8 cellular contexts compared by ENCODE assay signal in genomic region chr16:68238029-68238345, GRCh38. TPM values are rescaled to one million over a fixed set of nuclear protein-coding genes. Genes with fewer than 3 reads are reported as not detected.
DNase-seq lines count a peak whose midpoint lies in the region; ATAC-seq and TF ChIP-seq lines count a peak whose summit lies in the region.

No MANE protein-coding gene starts in this region.

- no peak for TF ChIP-seq POLR2A in IMR-90 (IDR thresholded peaks at IDR 0.05; ENCODE audit: low read depth, low read length)

- H2BK15ac ChIP-seq in IMR-90 (ENCODE audit: low read depth, low read length) (peak overlapping the region; percentile 29; the same call in 1 of the 3 replicates), neuronal stem cell (ENCODE audit: low read length) (peak overlapping the region; percentile 95)

- no TSS peak for BruUV-seq in IMR-90 (replicated peaks; lab: Mats Ljungman, UMichigan)

- H2BK20ac ChIP-seq in IMR-90 (ENCODE audit: low read depth, low read length): peak overlapping the region; percentile 30; the same call in 1 of the 2 replicates

- H3K9ac ChIP-seq in IMR-90 (ENCODE audit: low read depth, low read length): peak overlapping the region; percentile 89
- peak overlapping the region; percentile 79 for H3K9ac ChIP-seq in neuronal stem cell (ENCODE audit: low read depth, low read length, poor library complexity)

- H3K18ac ChIP-seq in IMR-90 (ENCODE audit: low read depth, low read length) (peak overlapping the region; percentile 92), neuronal stem cell (ENCODE audit: low read length) (peak overlapping the region; percentile 77)

- H2AK5ac ChIP-seq in IMR-90 (ENCODE audit: low read depth, low read length) (peak overlapping the region; percentile 91), neuronal stem cell (ENCODE audit: low read depth, low read length) (no peak overlapping the region)

- H3K27ac ChIP-seq in DOHH2 (ENCODE audit: low read depth, low read length) (0 out of 2 replicates have a peak overlapping the region, but pooled peaks have one; percentile 5), IMR-90 (ENCODE audit: insufficient read depth, low read length) (peak overlapping the region; percentile 96), neuronal stem cell (replicated peaks; ENCODE audit: low read length) (peak overlapping the region; percentile 76)
- peak overlapping the region; percentile 43 for H3K27ac ChIP-seq in effector memory CD4-positive, alpha-beta T cell (ENCODE audit: insufficient read depth, low read length, poor library complexity, severe bottlenecking)

- H3K79me1 ChIP-seq in IMR-90 (ENCODE audit: low read depth in 1 of 2, low read length in 2 of 2) (peaks cover 2 to 10% of the 10 kb centered on the region in 2 experiments; a peak in 2 of 4 replicates), neuronal stem cell (ENCODE audit: low read depth, low read length) (peaks cover 2% of the 10 kb centered on the region)

- peak overlapping the region; percentile 79 for H2AK9ac ChIP-seq in IMR-90 (replicated peaks; ENCODE audit: low read depth, low read length, poor library complexity)

- no peaks in the 10 kb centered on the region; the same call in 1 of the 2 replicates for H3F3A ChIP-seq in DOHH2 (ENCODE audit: control insufficient read depth, insufficient read depth)

- ATAC-seq in IMR-90 (ENCODE audit: low read depth): no peak
- no peak for ATAC-seq in HG03521 (IDR thresholded peaks at IDR 0.05; ENCODE audit: unreplicated experiment)
- ATAC-seq in GM21515 (IDR thresholded peaks at IDR 0.05; ENCODE audit: unreplicated experiment): no peak

- peak overlapping the region; percentile 96 for H2BK5ac ChIP-seq in IMR-90 (ENCODE audit: low read depth, low read length, poor library complexity, severe bottlenecking)
- H2BK5ac ChIP-seq in neuronal stem cell (ENCODE audit: low read length): peak overlapping the region; percentile 77

- H3K4me1 ChIP-seq in DOHH2 (ENCODE audit: control insufficient read depth, low read length) (peaks cover 38% of the 10 kb centered on the region), IMR-90 (ENCODE audit: control insufficient read depth, insufficient read depth, low read length) (peaks cover 10% of the 10 kb centered on the region), neuronal stem cell (ENCODE audit: control insufficient read depth in 2 of 2, insufficient read depth in 1 of 2, low read depth in 1 of 2, low read length in 2 of 2) (peaks cover 9 to 18% of the 10 kb centered on the region in 2 donors)
- peaks cover 18% of the 10 kb centered on the region for H3K4me1 ChIP-seq in effector memory CD4-positive, alpha-beta T cell (ENCODE audit: control insufficient read depth, insufficient read depth, low read length, poor library complexity, severe bottlenecking)

- peak overlapping the region; percentile 74 to 93 for H4K8ac ChIP-seq in IMR-90 (ENCODE audit: low read depth in 2 of 2, low read length in 2 of 2)
- no peak overlapping the region for H4K8ac ChIP-seq in neuronal stem cell (ENCODE audit: low read depth, low read length)

- no peaks in the 10 kb centered on the region for H3K79me2 ChIP-seq in DOHH2 (ENCODE audit: control insufficient read depth, low read length)

- intact Hi-C loops in IMR-90 (cut with micrococcal nuclease): no loop called here

- H3K27me3 ChIP-seq in DOHH2 (ENCODE audit: control insufficient read depth, low read length): no peaks in the 10 kb centered on the region
- no peaks in the 10 kb centered on the region for H3K27me3 ChIP-seq in IMR-90 (ENCODE audit: control insufficient read depth, insufficient read depth, low read length)
- no peaks in the 10 kb centered on the region for H3K27me3 ChIP-seq in effector memory CD4-positive, alpha-beta T cell (replicated peaks; ENCODE audit: control insufficient read depth, insufficient read depth, low read length, poor library complexity, severe bottlenecking)
- H3K27me3 ChIP-seq in neuronal stem cell (ENCODE audit: control insufficient read depth in 3 of 3, insufficient read depth in 3 of 3, low read depth in 1 of 3, low read length in 3 of 3): peaks cover 0 to 37% (median 14%) of the 10 kb centered on the region in 3 experiments

- no peak for TF ChIP-seq RAD21 in IMR-90 (IDR thresholded peaks at IDR 0.05; ENCODE audit: low read length)

- H2BK12ac ChIP-seq in neuronal stem cell (ENCODE audit: low read length): peak overlapping the region; percentile 24

- H4K20me1 ChIP-seq in DOHH2 (ENCODE audit: control insufficient read depth, insufficient read depth, low read depth, low read length) (no peaks in the 10 kb centered on the region), IMR-90 (ENCODE audit: insufficient read depth, low read length) (no peaks in the 10 kb centered on the region)

- 8% methylated on average over 14 of the region's 20 CpGs; no CpG with 5 or more reads in 1 of the 2 experiments for WGBS in IMR-90 (ENCODE audit: extremely low coverage in 2 of 2, insufficient read length in 1 of 2), 2 experiments
- no CpG with 5 or more reads among the region's 20 CpGs for WGBS in neuronal stem cell (ENCODE audit: extremely low coverage in 2 of 2, insufficient read length in 2 of 2, insufficient replicate concordance in 1 of 2), 2 donors

- peak overlapping the region; percentile 76 for H3K4me2 ChIP-seq in DOHH2 (ENCODE audit: low read length)
- H3K4me2 ChIP-seq in IMR-90 (ENCODE audit: low read depth, low read length): peak overlapping the region; percentile 92
- peak overlapping the region; percentile 63 for H3K4me2 ChIP-seq in neuronal stem cell (ENCODE audit: insufficient read depth, low read length, poor library complexity, severe bottlenecking)

- dilution Hi-C loops in IMR-90 (cut with HindIII; ENCODE audit: low sequenced_read_pairs, unreplicated experiment): no loop called here

- in situ Hi-C loops in IMR-90 (cut with MboI; ENCODE audit: low sequenced_read_pairs): no loop called here

- H3K36me3 ChIP-seq in DOHH2 (ENCODE audit: control insufficient read depth, low read length) (no peaks in the 10 kb centered on the region), IMR-90 (ENCODE audit: control insufficient read depth, insufficient read depth, low read length) (no peaks in the 10 kb centered on the region), neuronal stem cell (replicated peaks in 1 of 2; ENCODE audit: control insufficient read depth in 2 of 2, insufficient read depth in 2 of 2, low read length in 2 of 2) (no peaks in the 10 kb centered on the region)
- H3K36me3 ChIP-seq in effector memory CD4-positive, alpha-beta T cell (ENCODE audit: control insufficient read depth, insufficient read depth, low read length): no peaks in the 10 kb centered on the region

- POLR2A ChIA-PET in IMR-90 (lab: Charles Lee; ENCODE audit: unreplicated experiment): no interaction called here

- H2AFZ ChIP-seq in IMR-90 (replicated peaks; ENCODE audit: low read length, poor library complexity) (peak overlapping the region; percentile 96), neuronal stem cell (ENCODE audit: low read length) (peak overlapping the region; percentile 89)

- H4K5ac ChIP-seq in IMR-90 (ENCODE audit: low read depth, low read length): peak overlapping the region; percentile 97

- H3K9me3 ChIP-seq in DOHH2 (ENCODE audit: control insufficient read depth, insufficient read depth, low read length) (no peaks in the 10 kb centered on the region), IMR-90 (ENCODE audit: control insufficient read depth, insufficient read depth, low read length) (no peaks in the 10 kb centered on the region), neuronal stem cell (replicated peaks in 1 of 2; ENCODE audit: control insufficient read depth in 2 of 2, insufficient read depth in 1 of 2, low read depth in 1 of 2, low read length in 2 of 2) (peaks cover 0 to 21% of the 10 kb centered on the region in 2 donors)
- no peaks in the 10 kb centered on the region for H3K9me3 ChIP-seq in effector memory CD4-positive, alpha-beta T cell (ENCODE audit: control insufficient read depth, low read length)

- peaks cover 8% of the 10 kb centered on the region for H3K9me1 ChIP-seq in IMR-90 (ENCODE audit: insufficient read depth, low read length)

- H3K14ac ChIP-seq in IMR-90 (replicated peaks; ENCODE audit: low read depth, low read length): peak overlapping the region; percentile 98
- no peak overlapping the region for H3K14ac ChIP-seq in neuronal stem cell (ENCODE audit: low read length)

- TF ChIP-seq CTCF in DOHH2 (IDR thresholded peaks at IDR 0.05; ENCODE audit: low read depth, low read length, poor library complexity, severe bottlenecking) (no peak), IMR-90 (conservative IDR thresholded peaks at IDR 0.05; ENCODE audit: low read depth, low read length) (no peak)

- CTCF ChIA-PET in IMR-90 (lab: Yijun Ruan, JAX): no interaction called here

- H3K4me3 ChIP-seq in DOHH2 (ENCODE audit: low read length) (peak overlapping the region; percentile 68), IMR-90 (ENCODE audit: insufficient read depth, low read depth, low read length) (peak overlapping the region; percentile 54), neuronal stem cell (ENCODE audit: low read length in 2 of 2) (peak overlapping the region; percentile 0 to 61)
- peak overlapping the region; percentile 66 for H3K4me3 ChIP-seq in effector memory CD4-positive, alpha-beta T cell (ENCODE audit: insufficient read depth, low read depth, low read length, poor library complexity, severe bottlenecking)

- H3K4ac ChIP-seq in IMR-90 (ENCODE audit: low read depth, low read length) (peak overlapping the region; percentile 98), neuronal stem cell (ENCODE audit: low read length) (peak overlapping the region; percentile 85)

- DNase-seq in IMR-90: no peak
- no peak for DNase-seq in effector memory CD4-positive, alpha-beta T cell
- DNase-seq in neuronal stem cell (ENCODE audit: low spot score): no peak
- DNase-seq in stimulated activated CD8-positive, alpha-beta memory T cell treated with anti-CD3 and anti-CD28 coated beads, Interleukin-4, amount 100 ng/mL, for 48 hours: no peak
- DNase-seq in stimulated activated CD4-positive, alpha-beta T cell treated with anti-CD3 and anti-CD28 coated beads, Interleukin-12 subunit alpha, Interleukin-12 subunit beta, amount 100 ng/mL, for 4 hours: no peak

- H3K23ac ChIP-seq in IMR-90 (ENCODE audit: low read depth, low read length) (peak overlapping the region; percentile 97), neuronal stem cell (ENCODE audit: low read depth, low read length, poor library complexity) (peak overlapping the region; percentile 75)

- H4K91ac ChIP-seq in IMR-90 (ENCODE audit: insufficient read depth, low read depth, low read length) (peak overlapping the region; percentile 94), neuronal stem cell (ENCODE audit: low read depth, low read length, poor library complexity) (no peak overlapping the region)

- no peaks in the 10 kb centered on the region for H3K9me2 ChIP-seq in DOHH2 (replicated peaks; ENCODE audit: control insufficient read depth, low read length)

- peak overlapping the region; percentile 79 for H3K56ac ChIP-seq in IMR-90 (ENCODE audit: extremely low read depth, insufficient read depth, low read length)

- peak overlapping the region; percentile 85 for H2BK120ac ChIP-seq in IMR-90 (ENCODE audit: low read depth, low read length)
- peak overlapping the region; percentile 7 for H2BK120ac ChIP-seq in neuronal stem cell (ENCODE audit: low read depth, low read length)

RNA-seq across cellular contexts. Expression of gene ESRP2, which starts 2.1 kb away (rescaled TPM):
- under 0.01 TPM in 1 of 2 replicates, not detected in the other for total RNA-seq in IMR-90 (2012; rRNA removed)
- 0.07 and 0.14 TPM in 2 replicates for polyA plus RNA-seq in IMR-90 (2012; rRNA removed)
- 0.07 TPM in 1 of 2 replicates, not detected in the other for polyA plus RNA-seq in IMR-90 (2012; cell fraction: cytosol; rRNA removed)
- 0.32 and 0.53 TPM in 2 replicates for polyA plus RNA-seq in IMR-90 (2012; cell fraction: nucleus; rRNA removed; ENCODE audit: low replicate concordance)
- polyA plus RNA-seq in neuronal stem cell (2013, experiment 1 of 2): 0.15 TPM
- 0.12 TPM for polyA plus RNA-seq in neuronal stem cell (2013, experiment 2 of 2)

RNA-seq across cellular contexts. Expression of gene PLA2G15, which starts 7.2 kb away (rescaled TPM):
- 18.1 and 19.5 TPM in 2 replicates for total RNA-seq in IMR-90 (2012; rRNA removed)
- polyA plus RNA-seq in IMR-90 (2012; rRNA removed): 31.7 and 34.4 TPM in 2 replicates
- polyA plus RNA-seq in IMR-90 (2012; cell fraction: cytosol; rRNA removed): 22.4 and 36.7 TPM in 2 replicates
- polyA plus RNA-seq in IMR-90 (2012; cell fraction: nucleus; rRNA removed; ENCODE audit: low replicate concordance): 13.4 and 30.8 TPM in 2 replicates
- 5.4 TPM for polyA plus RNA-seq in neuronal stem cell (2013, experiment 1 of 2)
- polyA plus RNA-seq in neuronal stem cell (2013, experiment 2 of 2): 5.7 TPM

RNA-seq across cellular contexts. Expression of gene SLC7A6, which starts 26.3 kb away (rescaled TPM):
- total RNA-seq in IMR-90 (2012; rRNA removed): 25.0 and 29.4 TPM in 2 replicates
- polyA plus RNA-seq in IMR-90 (2012; rRNA removed): 32.6 and 36.1 TPM in 2 replicates
- 11.7 and 13.7 TPM in 2 replicates for polyA plus RNA-seq in IMR-90 (2012; cell fraction: cytosol; rRNA removed)
- 134 and 224 TPM in 2 replicates for polyA plus RNA-seq in IMR-90 (2012; cell fraction: nucleus; rRNA removed; ENCODE audit: low replicate concordance)
- 9.0 TPM for polyA plus RNA-seq in neuronal stem cell (2013, experiment 1 of 2)
- polyA plus RNA-seq in neuronal stem cell (2013, experiment 2 of 2): 8.7 TPM

Comparison
In these comparisons a context has a peak if more than half of its experiments do, and no peak if none do; other contexts are left out.
1. H3K27ac ChIP-seq: peak in every context shown above with its lines; median percentile 96 in IMR-90; 76 in neuronal stem cell; 43 in effector memory CD4-positive, alpha-beta T cell; 5 in DOHH2.